1 cellular context compared by ENCODE assay signal in genomic region chr17:49512296-49513043, GRCh38.
TF ChIP-seq lines count a peak whose summit lies in the region.

No MANE protein-coding gene starts in this region.

TF ChIP-seq in H1, 55 proteins besides CTCF, POLR2A, EP300 and RAD21:
- TF ChIP-seq SP4 (IDR thresholded peaks at IDR 0.05; ENCODE audit: low read length) = no peak
- TF ChIP-seq POU5F1 (IDR thresholded peaks at IDR 0.05; ENCODE audit: low read depth, low read length) = no peak
- no peak for TF ChIP-seq ATF3 (IDR thresholded peaks at IDR 0.05; ENCODE audit: insufficient read depth, low read depth, low read length)
- TF ChIP-seq CTBP2 (IDR thresholded peaks at IDR 0.05; ENCODE audit: borderline replicate concordance, insufficient read depth, insufficient read length, low read length) = no peak
- TF ChIP-seq CHD1 (IDR thresholded peaks at IDR 0.05; ENCODE audit: low read depth, low read length) = no peak
- TF ChIP-seq GABPA (IDR thresholded peaks at IDR 0.05; ENCODE audit: borderline replicate concordance, insufficient read depth, low read length) = no peak
- TF ChIP-seq MAX (IDR thresholded peaks at IDR 0.05) = no peak
- TF ChIP-seq SP2 (IDR thresholded peaks at IDR 0.05; ENCODE audit: low read length) = no peak
- no peak for TF ChIP-seq RXRA (IDR thresholded peaks at IDR 0.05; ENCODE audit: insufficient read depth, low read depth, low read length)
- TF ChIP-seq GTF2F1 (IDR thresholded peaks at IDR 0.05; ENCODE audit: borderline replicate concordance, low read depth, low read length) = no peak
- TF ChIP-seq SP1 (IDR thresholded peaks at IDR 0.05; ENCODE audit: low read depth, low read length) = no peak
- no peak for TF ChIP-seq EGR1 (IDR thresholded peaks at IDR 0.05; ENCODE audit: borderline replicate concordance, low read depth, low read length)
- TF ChIP-seq CHD7 (IDR thresholded peaks at IDR 0.05; ENCODE audit: insufficient replicate concordance, low read length) = no peak
- TF ChIP-seq SIX5 (IDR thresholded peaks at IDR 0.05; ENCODE audit: low read depth, low read length) = no peak
- no peak for TF ChIP-seq TAF7 (optimal IDR thresholded peaks at IDR 0.05; ENCODE audit: borderline replicate concordance, low read depth, low read length)
- TF ChIP-seq YY1 (IDR thresholded peaks at IDR 0.05; ENCODE audit: low read depth, low read length) = no peak
- TF ChIP-seq RFX5 (IDR thresholded peaks at IDR 0.05; ENCODE audit: borderline replicate concordance, low read depth, low read length) = no peak
